Comparison of ENCODE assay signal across 8 cellular contexts in genomic region chr12:2052861-2053674, GRCh38. TPM values are rescaled to one million over a fixed set of nuclear protein-coding genes. Genes with fewer than 3 reads are reported as not detected.
DNase-seq lines count a peak whose midpoint lies in the region; TF ChIP-seq lines count a peak whose summit lies in the region.

TSS of gene CACNA1C (plus strand) at chr12:2052987. CDS start at chr12:2053563, 576 bp downstream.

- peak; percentile 82 for DNase-seq in AG08395 (ENCODE audit: low spot score)
- peak; percentile 70 for DNase-seq in HEK293T (ENCODE audit: extremely low spot score)
- peak; percentile 18 to 24 for DNase-seq in SJCRH30
- DNase-seq in retinal pigment epithelial cell (ENCODE audit: low read depth): peak; percentile 0
- no peak for DNase-seq in PC-9
- DNase-seq in SHP77 (lab: John Stamatoyannopoulos, UW): no peak

- H4K20me1 ChIP-seq in PC-9 (ENCODE audit: insufficient read depth): no peaks in the 10 kb centered on the region

- no peaks in the 10 kb centered on the region for H3K36me3 ChIP-seq in SJCRH30
- H3K36me3 ChIP-seq in PC-9 (ENCODE audit: low read depth): no peaks in the 10 kb centered on the region

- CTCF ChIA-PET in HEK293T (lab: Yijun Ruan, JAX) (no interaction called here), PC-9 (lab: Charles Lee) (no interaction called here)

- H3K27ac Mint-ChIP-seq in brain: peak within 1 kb of the TSS; percentile 85 to 98 (median 91)

- peaks cover 64% of the 10 kb centered on the region for H3K27me3 Mint-ChIP-seq in brain

- H3K9me2 ChIP-seq in PC-9 (ENCODE audit: insufficient read depth): no peaks in the 10 kb centered on the region

- H3K4me2 ChIP-seq in PC-9: no peak within 1 kb of the TSS

- peak within 1 kb of the TSS; percentile 36 for H3K4me3 ChIP-seq in SJCRH30
- H3K4me3 ChIP-seq in iPS-11a (ENCODE audit: low read depth, low read length): peak within 1 kb of the TSS; percentile 51
- H3K4me3 ChIP-seq in retinal pigment epithelial cell (ENCODE audit: low read length): peak within 1 kb of the TSS; percentile 36
- no peak within 1 kb of the TSS for H3K4me3 ChIP-seq in PC-9

- H3K27ac ChIP-seq in SJCRH30: no peak within 1 kb of the TSS
- H3K27ac ChIP-seq in PC-9: no peak within 1 kb of the TSS

- no peaks in the 10 kb centered on the region for H3K36me3 Mint-ChIP-seq in brain

- H3K27me3 ChIP-seq in SJCRH30: peaks cover 16% of the 10 kb centered on the region; the same call in 1 of the 2 replicates
- H3K27me3 ChIP-seq in PC-9 (ENCODE audit: insufficient read depth, low read depth): peaks cover 61% of the 10 kb centered on the region

- TF ChIP-seq CTCF in brain (conservative IDR thresholded peaks at IDR 0.05) (peak; percentile 52 to 65), retinal pigment epithelial cell (conservative IDR thresholded peaks at IDR 0.05; ENCODE audit: low read depth, low read length) (no peak), PC-9 (conservative IDR thresholded peaks at IDR 0.05) (no peak)

- H3K4me1 Mint-ChIP-seq in brain: peaks cover 51% of the 10 kb centered on the region

- no peaks in the 10 kb centered on the region for H3F3A ChIP-seq in PC-9 (ENCODE audit: insufficient read depth, low read depth)

- peaks cover 0 to 9% (median 0%) of the 10 kb centered on the region in 5 experiments for H3K9me3 Mint-ChIP-seq in brain

- POLR2A ChIA-PET in HEK293T (lab: Yijun Ruan, JAX) (no interaction called here), PC-9 (lab: Charles Lee; ENCODE audit: unreplicated experiment) (no interaction called here)

- BruUV-seq in PC-9 (replicated peaks; lab: Mats Ljungman, UMichigan): no TSS peak

- H3K79me2 ChIP-seq in PC-9 (ENCODE audit: low read depth): no peaks in the 10 kb centered on the region

- no peak within 1 kb of the TSS for H2AFZ ChIP-seq in PC-9

- no peaks in the 10 kb centered on the region for H3K4me1 ChIP-seq in SJCRH30
- no peaks in the 10 kb centered on the region for H3K4me1 ChIP-seq in PC-9 (replicated peaks; ENCODE audit: insufficient read depth)

- intact Hi-C loops in PC-9 (cut with micrococcal nuclease; ENCODE audit: unreplicated experiment): no loop called here

- H3K9me3 ChIP-seq in SJCRH30 (replicated peaks): no peaks in the 10 kb centered on the region
- H3K9me3 ChIP-seq in PC-9 (ENCODE audit: insufficient read depth, low read depth): no peaks in the 10 kb centered on the region

- peak within 1 kb of the TSS; percentile 95 to 99 (median 96) for H3K4me3 Mint-ChIP-seq in brain

TF ChIP-seq in HEK293T, 16 proteins besides CTCF, POLR2A, EP300 and RAD21:
- TF ChIP-seq L3MBTL2 (conservative IDR thresholded peaks at IDR 0.05) (peak; percentile 39; the same call in 1 of the 2 replicates), TARDBP (IDR thresholded peaks at IDR 0.05) (no peak)

RNA-seq across cellular contexts. Expression of gene CACNA1C, which starts in this region (rescaled TPM):
- total RNA-seq in SJCRH30 (2014; rRNA removed; shearing (Covaris generic)): not detected in 2 replicates
- 1.6 TPM for polyA plus RNA-seq in brain (ENCODE audit: insufficient read depth, low read depth, low replicate concordance)
- not detected in 2 replicates for total RNA-seq in PC-9 (2021)

Comparison
In these comparisons a context has a peak if more than half of its experiments do, and no peak if none do; other contexts are left out.
1. Peak in DNase-seq and H3K4me3 ChIP-seq in SJCRH30; RNA of the gene not detected or under 1 TPM.
2. DNase-seq: peak in AG08395 (single experiment), HEK293T (single experiment) and retinal pigment epithelial cell (single experiment); none in PC-9 (0 of 2) and SHP77 (0 of 2).
3. CTCF ChIP-seq: peak in brain (2 of 2); none in retinal pigment epithelial cell (single experiment) and PC-9 (single experiment).